Comparison of ENCODE assay signal across 21 cellular contexts in genomic region chr2:239638376-239638775, GRCh38.
DNase-seq lines count a peak whose midpoint lies in the region; ATAC-seq and TF ChIP-seq lines count a peak whose summit lies in the region.
"Had no signal": no experiment of that assay in that cellular context is flagged by ENCODE, and none has a peak within 500 bp of the region (broad histone marks: within the 10 kb centered on the region; RNA-seq: fewer than 3 reads in every experiment).

No MANE protein-coding gene starts in this region.

- ATAC-seq in activated CD8-positive, alpha-beta memory T cell treated with anti-CD3 and anti-CD28 coated beads, Interleukin-2, amount 10 ng/mL, durations not matched to agents 7 days and 5 days, result no peak
- ATAC-seq in DND-41 (ENCODE audit: insufficient read depth, low read depth), result no peak
- ATAC-seq: A549; CD8-positive, alpha-beta T cell; GM12878 had no signal

- intact Hi-C loops in posterior vena cava (cut with DNase I), result loop anchor here in 1 of 2 donors (5.0 kb wide), 1 partner anchor 649 kb away; no protein-coding TSS in a partner anchor

- no peak overlapping the region for H3K4me3 Mint-ChIP-seq in activated CD8-positive, alpha-beta memory T cell treated with anti-CD3 and anti-CD28 coated beads, Interleukin-2, amount 10 ng/mL, durations not matched to agents 7 days and 5 days
- H3K4me3 Mint-ChIP-seq: B cell; CD4-positive, alpha-beta T cell; CD8-positive, alpha-beta T cell had no signal

- H4K20me1 ChIP-seq in DND-41 (ENCODE audit: insufficient read depth, low read length), result no peaks in the 10 kb centered on the region
- H4K20me1 ChIP-seq: BLaER1 treated with 17β-estradiol and CSF1 and Interleukin-3, amounts not matched to agents 10 nM and 100 nM had no signal

- H3K4me1 ChIP-seq in DND-41 (ENCODE audit: insufficient read depth, low read length), result peaks cover 9% of the 10 kb centered on the region
- H3K4me1 ChIP-seq: A549, Caco-2 had no signal

- no peak overlapping the region for H3K4me2 ChIP-seq in DND-41 (ENCODE audit: insufficient read depth, low read length)
- H3K4me2 ChIP-seq: A549; BLaER1 treated with 17β-estradiol and CSF1 and Interleukin-3, amounts not matched to agents 10 nM and 100 nM had no signal

- H3K9ac ChIP-seq in DND-41 (ENCODE audit: low read depth, low read length), result no peak overlapping the region
- H3K9ac ChIP-seq: BLaER1 treated with 17β-estradiol and CSF1 and Interleukin-3, amounts not matched to agents 10 nM and 100 nM had no signal

- no peaks in the 10 kb centered on the region for H3K27me3 Mint-ChIP-seq in activated CD8-positive, alpha-beta memory T cell treated with anti-CD3 and anti-CD28 coated beads, Interleukin-2, amount 10 ng/mL, durations not matched to agents 7 days and 5 days
- H3K27me3 Mint-ChIP-seq: CD4-positive, alpha-beta T cell had no signal

- H3K27ac Mint-ChIP-seq in activated CD8-positive, alpha-beta memory T cell treated with anti-CD3 and anti-CD28 coated beads, Interleukin-2, amount 10 ng/mL, durations not matched to agents 7 days and 5 days, result no peak overlapping the region
- H3K27ac Mint-ChIP-seq: B cell; CD4-positive, alpha-beta T cell; CD8-positive, alpha-beta T cell had no signal

- H3K79me2 ChIP-seq in DND-41 (ENCODE audit: insufficient read depth, low read length), result no peaks in the 10 kb centered on the region

- no peak overlapping the region for H3K27ac ChIP-seq in DND-41 (ENCODE audit: low read length)
- H3K27ac ChIP-seq: 22Rv1; A549; BLaER1 treated with 17β-estradiol and CSF1 and Interleukin-3, amounts not matched to agents 10 nM and 100 nM; C4-2B had no signal

- H3K4me1 Mint-ChIP-seq in activated CD8-positive, alpha-beta memory T cell treated with anti-CD3 and anti-CD28 coated beads, Interleukin-2, amount 10 ng/mL, durations not matched to agents 7 days and 5 days, result no peaks in the 10 kb centered on the region
- H3K4me1 Mint-ChIP-seq: B cell had no signal

- no peaks in the 10 kb centered on the region for H3K36me3 ChIP-seq in DND-41 (ENCODE audit: insufficient read depth, low read length)
- H3K36me3 ChIP-seq: BLaER1 treated with 17β-estradiol and CSF1 and Interleukin-3, amounts not matched to agents 10 nM and 100 nM had no signal

- H3K4me3 ChIP-seq in DND-41 (ENCODE audit: low read depth in 1 of 2, low read length in 2 of 2), result no peak overlapping the region
- H3K4me3 ChIP-seq: A549; BLaER1 treated with 17β-estradiol and CSF1 and Interleukin-3, amounts not matched to agents 10 nM and 100 nM; GM12878 had no signal

- no peaks in the 10 kb centered on the region for H3K9me3 Mint-ChIP-seq in activated CD8-positive, alpha-beta memory T cell treated with anti-CD3 and anti-CD28 coated beads, Interleukin-2, amount 10 ng/mL, durations not matched to agents 7 days and 5 days (ENCODE audit: low read depth)
- H3K9me3 Mint-ChIP-seq: CD4-positive, alpha-beta T cell; CD8-positive, alpha-beta T cell had no signal

- no peaks in the 10 kb centered on the region for H3K27me3 ChIP-seq in DND-41 (ENCODE audit: insufficient read depth, low read length, poor library complexity)
- H3K27me3 ChIP-seq: BLaER1 treated with 17β-estradiol and CSF1 and Interleukin-3, amounts not matched to agents 10 nM and 100 nM had no signal

- DNase-seq in activated CD8-positive, alpha-beta memory T cell treated with anti-CD3 and anti-CD28 coated beads for 24 hours, result peak; percentile 19
- DNase-seq in activated CD8-positive, alpha-beta memory T cell treated with anti-CD3 and anti-CD28 coated beads, Interleukin-2, amount 10 ng/mL, durations not matched to agents 7 days and 5 days, result no peak
- DNase-seq in DND-41 (peak; percentile 2), posterior vena cava (ENCODE audit: low spot score) (peak; percentile 5), ureter (ENCODE audit: low spot score) (peak; percentile 9), ecto neural progenitor cell (ENCODE audit: low spot score) (no peak), KG1 (lab: John Stamatoyannopoulos, UW) (no peak)
- DNase-seq: AML-193; Caco-2; Calu3; CD4-positive, alpha-beta T cell; DMS79 treated with DMSO at 0.1 percent for 48 hours; EL; GDM1 had no signal

- H2AFZ ChIP-seq in DND-41 (ENCODE audit: low read depth, low read length), result no peak overlapping the region

- no peak for TF ChIP-seq CTCF in DND-41 (IDR thresholded peaks at IDR 0.05; ENCODE audit: borderline replicate concordance, extremely low read depth, low read length, poor library complexity, severe bottlenecking)

- peaks cover 5% of the 10 kb centered on the region for H3K9me3 ChIP-seq in DND-41 (ENCODE audit: insufficient read depth, low read length, severe bottlenecking)
- H3K9me3 ChIP-seq: Caco-2 had no signal

- H3K36me3 Mint-ChIP-seq in activated CD8-positive, alpha-beta memory T cell treated with anti-CD3 and anti-CD28 coated beads, Interleukin-2, amount 10 ng/mL, durations not matched to agents 7 days and 5 days, result no peaks in the 10 kb centered on the region
- H3K36me3 Mint-ChIP-seq: CD8-positive, alpha-beta T cell had no signal

- CTCF ChIA-PET in activated CD8-positive, alpha-beta memory T cell treated with anti-CD3 and anti-CD28 coated beads, Interleukin-2, amount 10 ng/mL, durations not matched to agents 7 days and 5 days (lab: Charles Lee), result no interaction called here

Comparison
In these comparisons a context has a peak if more than half of its experiments do, and no peak if none do; other contexts are left out.
1. DNase-seq: peak in activated CD8-positive, alpha-beta memory T cell treated with anti-CD3 and anti-CD28 coated beads for 24 hours (single experiment), DND-41 (single experiment), posterior vena cava (single experiment) and ureter (single experiment); none in activated CD8-positive, alpha-beta memory T cell treated with anti-CD3 and anti-CD28 coated beads, Interleukin-2, amount 10 ng/mL, durations not matched to agents 7 days and 5 days (single experiment), ecto neural progenitor cell (single experiment) and KG1 (single experiment).